Comparison of ENCODE assay signal across 15 cellular contexts in the genomic region with DNA sequence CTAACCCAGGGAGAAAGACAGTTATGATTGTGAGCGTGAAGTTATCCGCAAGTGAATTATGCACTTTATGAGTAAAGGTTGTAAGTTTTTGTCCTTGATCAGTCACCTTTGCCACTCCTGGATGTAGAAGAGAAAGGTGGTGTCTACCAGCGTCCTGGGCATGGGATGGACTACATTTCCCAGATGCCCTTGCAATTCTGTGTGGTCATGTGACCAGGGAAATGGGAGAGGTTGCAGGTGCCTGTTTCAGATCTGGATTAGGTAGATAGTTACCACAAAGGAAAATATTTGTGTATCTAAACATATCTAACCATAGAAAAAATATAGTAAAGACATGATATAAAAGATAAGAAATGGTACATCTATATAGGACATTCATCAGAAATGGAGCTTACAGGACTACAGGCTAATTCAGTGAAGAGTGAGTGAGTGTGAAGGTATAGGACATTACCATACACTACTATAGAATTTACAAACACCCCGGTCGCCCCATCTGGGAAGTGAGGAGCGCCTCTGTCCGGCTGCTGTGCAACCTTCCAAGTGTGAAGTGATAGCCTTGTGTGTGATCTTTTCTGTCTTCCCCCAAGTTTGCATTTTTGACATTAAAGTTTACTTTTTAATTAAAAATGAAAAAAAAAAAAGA. TPM values are rescaled to one million over a fixed set of nuclear protein-coding genes. Genes with fewer than 3 reads are reported as not detected.
DNase-seq lines count a peak whose midpoint lies in the region; ATAC-seq, FAIRE-seq and TF ChIP-seq lines count a peak whose summit lies in the region.
"Had no signal": no experiment of that assay in that cellular context is flagged by ENCODE, and none has a peak within 500 bp of the region (broad histone marks: within the 10 kb centered on the region; RNA-seq: fewer than 3 reads in every experiment).

No MANE protein-coding gene starts in this region.

- no peak overlapping the region for H2AFZ ChIP-seq in MM.1S (ENCODE audit: low read length)
- no peak overlapping the region for H2AFZ ChIP-seq in K562 (ENCODE audit: low read depth, low read length)

- H3K79me2 ChIP-seq in MM.1S (ENCODE audit: low read length) (no peaks in the 10 kb centered on the region), K562 (ENCODE audit: control insufficient read depth, insufficient read depth, low read length) (no peaks in the 10 kb centered on the region)

- BruUV-seq in K562 (replicated peaks; lab: Mats Ljungman, UMichigan): no TSS peak

- in situ Hi-C loops in K562 (cut with MboI): no loop called here

- DNase-seq in activated CD4-positive, alpha-beta T cell treated with anti-CD3 and anti-CD28 coated beads for 48 hours: peak; percentile 9
- DNase-seq in activated CD4-positive, alpha-beta T cell treated with anti-CD3 and anti-CD28 coated beads for 1 hour: no peak
- peak; percentile 13 for DNase-seq in MM.1S
- peak in 2 of 4 experiments; percentile 45 to 53 for DNase-seq in K562 (ENCODE audit: extremely low read depth in 1 of 4, low spot score in 3 of 4)
- peak in 2 of 6 donors; percentile 11 to 12 for DNase-seq in pancreas
- DNase-seq in RKO (ENCODE audit: low spot score): no peak
- DNase-seq in activated CD4-positive, CD25-positive, alpha-beta regulatory T cell (lab: John Stamatoyannopoulos, UW): no peak
- DNase-seq: DMS79 treated with DMSO at 0.1 percent for 48 hours; islet precursor cell; KBM-7; NCI-H2107; SHP77 treated with DMSO at 0.1 percent for 48 hours; stimulated activated CD4-positive, alpha-beta T cell treated with anti-CD3 and anti-CD28 coated beads, Interleukin-2, amount 100 ng/mL, for 24 hours had no signal

- ATAC-seq in K562 (peak; percentile 60; the same call in 2 of the 3 replicates), pancreas (peak in 3 of 4 donors; percentile 62 to 79 (median 70)), GM21723 (IDR thresholded peaks at IDR 0.05; ENCODE audit: unreplicated experiment) (no peak)

- TF ChIP-seq EP300 in K562 (IDR thresholded peaks at IDR 0.05; ENCODE audit: low read length): no peak

- FAIRE-seq in K562 (lab: Jason Lieb, UNC): peak; percentile 78
- FAIRE-seq in pancreas (lab: Jason Lieb, UNC): no peak

- H3K36me3 ChIP-seq in MM.1S (replicated peaks; ENCODE audit: insufficient read depth, low read length): no peaks in the 10 kb centered on the region
- H3K36me3 ChIP-seq in K562 (ENCODE audit: control insufficient read depth, insufficient read depth, low read length): no peaks in the 10 kb centered on the region
- H3K36me3 ChIP-seq in pancreas: no peaks in the 10 kb centered on the region

- no peaks in the 10 kb centered on the region for H3F3A ChIP-seq in MM.1S (ENCODE audit: insufficient read depth, low read length)

- no peaks in the 10 kb centered on the region for H3K9me2 ChIP-seq in MM.1S (replicated peaks; ENCODE audit: insufficient read depth, low read length)

- H3K4me2 ChIP-seq in MM.1S (ENCODE audit: low read depth, low read length) (no peak overlapping the region), K562 (ENCODE audit: insufficient read depth, low read length) (no peak overlapping the region)

- H3K27ac ChIP-seq in MM.1S (ENCODE audit: low read length): no peak overlapping the region
- H3K27ac ChIP-seq in K562 (ENCODE audit: extremely low read depth, low read depth, low read length): no peak overlapping the region
- H3K27ac ChIP-seq in pancreas: no peak overlapping the region

- POLR2A ChIA-PET in K562 (lab: Yijun Ruan, JAX): no interaction called here

- H3K9me1 ChIP-seq in K562 (ENCODE audit: control insufficient read depth, insufficient read depth, low read length): no peaks in the 10 kb centered on the region

- intact Hi-C loops in K562 (cut with micrococcal nuclease) (no loop called here), pancreas (cut with DNase I) (no loop called here)

- no peak for TF ChIP-seq CTCF in MM.1S (IDR thresholded peaks at IDR 0.05; ENCODE audit: low read length)
- no peak for TF ChIP-seq CTCF in K562 (IDR thresholded peaks at IDR 0.05 in 2 of 3, conservative IDR thresholded peaks at IDR 0.05 in 1 of 3; ENCODE audit: insufficient read depth in 2 of 3, low read depth in 1 of 3, low read length in 3 of 3)
- no peak for TF ChIP-seq CTCF in pancreas (IDR thresholded peaks at IDR 0.05)

- peaks cover 69% of the 10 kb centered on the region for H3K27me3 ChIP-seq in MM.1S (replicated peaks; ENCODE audit: insufficient read depth, low read length)
- peaks cover 0 to 5% of the 10 kb centered on the region in 2 experiments; a peak in 2 of 5 replicates for H3K27me3 ChIP-seq in K562 (ENCODE audit: control insufficient read depth in 2 of 2, insufficient read depth in 2 of 2, low read length in 2 of 2)
- peaks cover 0 to 8% (median 0%) of the 10 kb centered on the region in 4 donors for H3K27me3 ChIP-seq in pancreas

- no peak for TF ChIP-seq RAD21 in K562 (CRISPR knock-in tag; conservative IDR thresholded peaks at IDR 0.05 in 1 of 2, IDR thresholded peaks at IDR 0.05 in 1 of 2)

- no peaks in the 10 kb centered on the region for H4K20me1 ChIP-seq in MM.1S (ENCODE audit: insufficient read depth, low read length)
- no peaks in the 10 kb centered on the region for H4K20me1 ChIP-seq in K562 (replicated peaks; ENCODE audit: control insufficient read depth, insufficient read depth, low read length)

- WGBS in K562 (ENCODE audit: insufficient coverage, low coverage, missing lambda C conversion rate): 0% methylated on average over 7 of the region's 7 CpGs
- 30 to 42% methylated on average over 7 of the region's 7 CpGs for WGBS in pancreas, 2 donors

- H3K9ac ChIP-seq in MM.1S (ENCODE audit: low read length): no peak overlapping the region
- H3K9ac ChIP-seq in K562 (ENCODE audit: insufficient read depth in 1 of 2, low read depth in 2 of 2, low read length in 2 of 2): no peak overlapping the region

- no peaks in the 10 kb centered on the region for H3K9me3 ChIP-seq in MM.1S (replicated peaks; ENCODE audit: insufficient read depth, low read length)
- no peaks in the 10 kb centered on the region for H3K9me3 ChIP-seq in K562 (replicated peaks; ENCODE audit: control insufficient read depth, insufficient read depth, low read depth, low read length)
- H3K9me3 ChIP-seq in pancreas: no peaks in the 10 kb centered on the region

- TF ChIP-seq POLR2A in K562 (conservative IDR thresholded peaks at IDR 0.05): no peak

- no peak overlapping the region for H3K4me3 ChIP-seq in MM.1S (ENCODE audit: low read length)
- no peak overlapping the region for H3K4me3 ChIP-seq in K562
- no peak overlapping the region for H3K4me3 ChIP-seq in pancreas
- H3K4me3 ChIP-seq: dorsolateral prefrontal cortex had no signal

- H3K4me1 ChIP-seq in MM.1S (ENCODE audit: low read length) (no peaks in the 10 kb centered on the region), K562 (replicated peaks in 1 of 2; ENCODE audit: control insufficient read depth in 2 of 2, insufficient read depth in 2 of 2, low read length in 2 of 2) (no peaks in the 10 kb centered on the region), pancreas (no peaks in the 10 kb centered on the region)

- CTCF ChIA-PET in K562 (lab: Yijun Ruan, JAX; ENCODE audit: low intra/inter-chr PET ratio): no interaction called here

TF ChIP-seq in K562, 482 proteins besides CTCF, POLR2A, EP300 and RAD21 (continues in another document):
- TF ChIP-seq, protein P1, sequence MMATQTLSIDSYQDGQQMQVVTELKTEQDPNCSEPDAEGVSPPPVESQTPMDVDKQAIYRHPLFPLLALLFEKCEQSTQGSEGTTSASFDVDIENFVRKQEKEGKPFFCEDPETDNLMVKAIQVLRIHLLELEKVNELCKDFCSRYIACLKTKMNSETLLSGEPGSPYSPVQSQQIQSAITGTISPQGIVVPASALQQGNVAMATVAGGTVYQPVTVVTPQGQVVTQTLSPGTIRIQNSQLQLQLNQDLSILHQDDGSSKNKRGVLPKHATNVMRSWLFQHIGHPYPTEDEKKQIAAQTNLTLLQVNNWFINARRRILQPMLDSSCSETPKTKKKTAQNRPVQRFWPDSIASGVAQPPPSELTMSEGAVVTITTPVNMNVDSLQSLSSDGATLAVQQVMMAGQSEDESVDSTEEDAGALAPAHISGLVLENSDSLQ (IDR thresholded peaks at IDR 0.05): no peak
- no peak for TF ChIP-seq ATF1 (CRISPR knock-in tag; IDR thresholded peaks at IDR 0.05)
- TF ChIP-seq ATF1 (tag; IDR thresholded peaks at IDR 0.05): no peak
- TF ChIP-seq SIRT6 (IDR thresholded peaks at IDR 0.05; ENCODE audit: low read depth, low read length): no peak
- TF ChIP-seq, protein P2, sequence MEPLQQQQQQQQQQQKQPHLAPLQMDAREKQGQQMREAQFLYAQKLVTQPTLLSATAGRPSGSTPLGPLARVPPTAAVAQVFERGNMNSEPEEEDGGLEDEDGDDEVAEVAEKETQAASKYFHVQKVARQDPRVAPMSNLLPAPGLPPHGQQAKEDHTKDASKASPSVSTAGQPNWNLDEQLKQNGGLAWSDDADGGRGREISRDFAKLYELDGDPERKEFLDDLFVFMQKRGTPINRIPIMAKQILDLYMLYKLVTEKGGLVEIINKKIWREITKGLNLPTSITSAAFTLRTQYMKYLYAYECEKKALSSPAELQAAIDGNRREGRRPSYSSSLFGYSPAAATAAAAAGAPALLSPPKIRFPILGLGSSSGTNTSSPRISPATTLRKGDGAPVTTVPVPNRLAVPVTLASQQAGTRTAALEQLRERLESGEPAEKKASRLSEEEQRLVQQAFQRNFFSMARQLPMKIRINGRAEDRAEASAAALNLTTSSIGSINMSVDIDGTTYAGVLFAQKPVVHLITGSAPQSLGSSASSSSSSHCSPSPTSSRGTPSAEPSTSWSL (CRISPR knock-in tag; IDR thresholded peaks at IDR 0.05; ENCODE audit: borderline replicate concordance): no peak
- no peak for TF ChIP-seq NFATC3 (IDR thresholded peaks at IDR 0.05)

RNA-seq across cellular contexts. Expression of a gene that starts 51.6 kb away (rescaled TPM):
- total RNA-seq in K562 (2011; cell fraction: chromatin; rRNA removed; ENCODE audit: low replicate concordance): 0.74 and 0.95 TPM in 2 replicates
- total RNA-seq in K562 (2011; cell fraction: nucleolus; rRNA removed): 0.13 and 0.17 TPM in 2 replicates
- total RNA-seq in K562 (2011; cell fraction: nucleoplasm; rRNA removed): 0.51 and 1.5 TPM in 2 replicates
- total RNA-seq in K562 (2014; rRNA removed): 0.04 and 0.09 TPM in 2 replicates
- total RNA-seq in K562 (2014; rRNA removed; fragmentation: Illumina TruSeq; extraction: Trizol): 0.15 TPM in 1 of 2 replicates, not detected in the other
- total RNA-seq in K562 (2015; rRNA removed; fragmentation: Illumina TruSeq; extraction: Trizol): 0.18 TPM in 1 of 2 replicates, not detected in the other
- 0.04 TPM in 1 of 2 replicates, not detected in the other for total RNA-seq in K562 (2021)
- polyA plus RNA-seq in K562 (2011; rRNA removed): 0.08 and 0.11 TPM in 2 replicates
- polyA plus RNA-seq in K562 (2011; cell fraction: cytosol; rRNA removed): 0.03 and 0.07 TPM in 2 replicates
- 0.08 and 0.40 TPM in 2 replicates for polyA plus RNA-seq in K562 (2011; cell fraction: nucleus; rRNA removed)
- polyA plus RNA-seq in K562 (2012): 0.28 and 0.31 TPM in 2 replicates
- 0.04 and 0.08 TPM in 2 replicates for polyA plus RNA-seq in K562 (2014; fragmentation: Illumina TruSeq; extraction: Trizol)
- polyA plus RNA-seq in K562 (2014; fragmentation: Nextera tagmentation; extraction: Ambion mirVana): under 1 TPM; 0.08 to 0.20 TPM
- 0.01 and 0.03 TPM in 2 replicates for polyA plus RNA-seq in K562 (2014; rRNA removed)
- not detected in 2 replicates for polyA minus RNA-seq in K562 (2011; rRNA and poly(A)+ RNA removed)
- polyA minus RNA-seq in K562 (2011; cell fraction: cytosol; rRNA and poly(A)+ RNA removed): not detected in 2 replicates
- 0.13 and 0.22 TPM in 2 replicates for polyA minus RNA-seq in K562 (2011; cell fraction: nucleus; rRNA and poly(A)+ RNA removed)
- 1 to 10 TPM; 2.4 to 8.6 (median 5.2) TPM for total RNA-seq in pancreas
- polyA plus RNA-seq in pancreas: 10 to 100 TPM; 20.4 to 42.6 TPM

Comparison
In these comparisons a context has a peak if more than half of its experiments do, and no peak if none do; other contexts are left out.
1. DNase-seq: peak in activated CD4-positive, alpha-beta T cell treated with anti-CD3 and anti-CD28 coated beads for 48 hours (single experiment) and MM.1S (single experiment); none in activated CD4-positive, alpha-beta T cell treated with anti-CD3 and anti-CD28 coated beads for 1 hour (single experiment), RKO (single experiment) and activated CD4-positive, CD25-positive, alpha-beta regulatory T cell (0 of 4).